In genomic region chr19:15125232-15126067, GRCh38 we compare ENCODE assay signal across 8 cellular contexts. TPM values are rescaled to one million over a fixed set of nuclear protein-coding genes. Genes with fewer than 3 reads are reported as not detected.
DNase-seq lines count a peak whose midpoint lies in the region; ATAC-seq, FAIRE-seq and TF ChIP-seq lines count a peak whose summit lies in the region.

No MANE protein-coding gene starts in this region.

- H3K27me3 ChIP-seq in parathyroid adenoma (ENCODE audit: control insufficient read depth, insufficient read depth, low read length) (no peaks in the 10 kb centered on the region), tibial nerve (no peaks in the 10 kb centered on the region)

- TF ChIP-seq POLR2A in GM12892 (IDR thresholded peaks at IDR 0.05; ENCODE audit: low read depth, low read length): peak; percentile 86
- TF ChIP-seq POLR2A in tibial nerve (IDR thresholded peaks at IDR 0.05): peak in 1 of 2 donors; percentile 41

- peaks cover 14% of the 10 kb centered on the region for H3K4me1 ChIP-seq in parathyroid adenoma
- H3K4me1 ChIP-seq in tibial nerve: peaks cover 0 to 24% (median 6%) of the 10 kb centered on the region in 4 donors

- DNase-seq in GM12892 (ENCODE audit: insufficient read length) (peak; percentile 97), NCI-H1436 (lab: John Stamatoyannopoulos, UW) (peak; percentile 98), SW480 (ENCODE audit: low spot score) (peak; percentile 98), cardiac septum (ENCODE audit: low spot score) (peak; percentile 97), tibial nerve (ENCODE audit: low spot score in 2 of 2) (peak; percentile 94 to 96)

- H3K9me3 ChIP-seq in parathyroid adenoma (ENCODE audit: control insufficient read depth, low read length) (no peaks in the 10 kb centered on the region), tibial nerve (no peaks in the 10 kb centered on the region)

- H3K4me3 ChIP-seq in parathyroid adenoma (ENCODE audit: low read depth, low read length) (peak overlapping the region; percentile 99), tibial nerve (peak overlapping the region; percentile 49 to 93 (median 73))

- intact Hi-C loops in cardiac septum (cut with DNase I): loop anchor here (2.0 kb wide), 1 partner anchor 19 kb away; the partner anchor contains the start of gene SYDE1

- peak; percentile 92 to 93 for TF ChIP-seq EP300 in tibial nerve (IDR thresholded peaks at IDR 0.05)

- peak overlapping the region; percentile 98 for H3K4me2 ChIP-seq in parathyroid adenoma (ENCODE audit: low read length)

- H3K36me3 ChIP-seq in parathyroid adenoma (ENCODE audit: control insufficient read depth, insufficient read depth, low read length) (no peaks in the 10 kb centered on the region), tibial nerve (peaks cover 2 to 34% (median 4%) of the 10 kb centered on the region in 3 donors)

- peak; percentile 98 for FAIRE-seq in GM12892 (lab: Jason Lieb, UNC)

- 0 to 1% (median 0%) methylated on average over 61 of the region's 61 CpGs for WGBS in adipose tissue, 3 donors
- WGBS in tibial nerve, 2 donors: 0 to 1% methylated on average over 52 to 56 of the region's 61 CpGs

- ATAC-seq in HG02840 (IDR thresholded peaks at IDR 0.05; ENCODE audit: low FRiP score, unreplicated experiment): peak; percentile 92

- peak overlapping the region; percentile 81 for H3K9ac ChIP-seq in parathyroid adenoma

- H3K79me2 ChIP-seq in parathyroid adenoma: no peaks in the 10 kb centered on the region

- peak overlapping the region; percentile 97 for H2AFZ ChIP-seq in parathyroid adenoma

- TF ChIP-seq CTCF in parathyroid adenoma (IDR thresholded peaks at IDR 0.05): no peak
- TF ChIP-seq CTCF in tibial nerve (IDR thresholded peaks at IDR 0.05): peak in 3 of 5 experiments; percentile 18 to 70 (median 52)

- H3K27ac ChIP-seq in adipose tissue (ENCODE audit: low read depth, low read length) (peak overlapping the region; percentile 9), parathyroid adenoma (peak overlapping the region; percentile 97), tibial nerve (peak overlapping the region; percentile 69 to 95 (median 92))

RNA-seq across cellular contexts. Expression of gene SYDE1, which starts 18.2 kb away (rescaled TPM):
- not detected for polyA plus RNA-seq in GM12892 (2012; ENCODE audit: missing spikeins)
- polyA plus RNA-seq in adipose tissue: 10 to 100 TPM in 2 of 3 donors, 1 to 10 TPM in 1; 3.6 to 17.7 (median 16.2) TPM
- total RNA-seq in cardiac septum (16.4 TPM), tibial nerve (10 to 100 TPM; 31.9 to 58.6 (median 49.4) TPM)

RNA-seq across cellular contexts. Expression of gene OR1I1, which starts 43.4 kb away (rescaled TPM):
- polyA plus RNA-seq in GM12892 (2012; ENCODE audit: missing spikeins): not detected
- under 1 TPM in 1 of 3 donors, not detected in 2; under 0.01 TPM for polyA plus RNA-seq in adipose tissue
- total RNA-seq in cardiac septum (not detected), tibial nerve (not detected)

Comparison
In these comparisons a context has a peak if more than half of its experiments do, and no peak if none do; other contexts are left out.
1. Peak in every context shown above with its lines: DNase-seq, ATAC-seq, H3K4me3 ChIP-seq and H3K27ac ChIP-seq.
2. H3K27ac ChIP-seq: peak in every context shown above with its lines; median percentile 97 in parathyroid adenoma; 92 in tibial nerve; 9 in adipose tissue.